In genomic region chr2:196718394-196718793, GRCh38 we compare ENCODE assay signal across 23 cellular contexts.
DNase-seq lines count a peak whose midpoint lies in the region; ATAC-seq and TF ChIP-seq lines count a peak whose summit lies in the region.
"Had no signal": no experiment of that assay in that cellular context is flagged by ENCODE, and none has a peak within 500 bp of the region (broad histone marks: within the 10 kb centered on the region; RNA-seq: fewer than 3 reads in every experiment).

No MANE protein-coding gene starts in this region.

- H3K4me3 ChIP-seq in ACC112 (ENCODE audit: low read depth, low read length) = no peak overlapping the region
- H3K4me3 ChIP-seq in SJCRH30 = no peak overlapping the region
- H3K4me3 ChIP-seq in osteoblast (ENCODE audit: insufficient read depth, low read length) = no peak overlapping the region
- no peak overlapping the region for H3K4me3 ChIP-seq in mucosa of descending colon
- H3K4me3 ChIP-seq: colonic mucosa, MG63, upper lobe of right lung had no signal

- no peaks in the 10 kb centered on the region for H3K4me1 ChIP-seq in ACC112 (ENCODE audit: control insufficient read depth, insufficient read depth, low read length, unreplicated experiment)
- 0 out of 2 replicates have a peak, but pooled peaks cover 3% of the 10 kb centered on the region for H3K4me1 ChIP-seq in SJCRH30
- H3K4me1 ChIP-seq in osteoblast (ENCODE audit: insufficient read depth, low read length) = peaks cover 2% of the 10 kb centered on the region
- no peaks in the 10 kb centered on the region for H3K4me1 ChIP-seq in mucosa of descending colon (ENCODE audit: low read depth)
- H3K4me1 ChIP-seq: colonic mucosa, upper lobe of right lung had no signal

- H3K9me3 ChIP-seq in SJCRH30 (replicated peaks) (no peaks in the 10 kb centered on the region), osteoblast (ENCODE audit: low read depth, low read length) (no peaks in the 10 kb centered on the region), mucosa of descending colon (no peaks in the 10 kb centered on the region)
- H3K9me3 ChIP-seq: colonic mucosa, MG63, upper lobe of right lung had no signal

- ATAC-seq in mucosa of descending colon (no peak), Right ventricle myocardium inferior (no peak)
- ATAC-seq: natural killer cell, T-helper 17 cell had no signal

- H4K20me1 ChIP-seq in osteoblast (ENCODE audit: insufficient read depth, low read length) = no peaks in the 10 kb centered on the region

- H3K4me3 Mint-ChIP-seq in glutamatergic neuron (ENCODE audit: unreplicated experiment) = no peak overlapping the region
- H3K4me3 Mint-ChIP-seq: memory B cell, natural killer cell, T-helper 17 cell had no signal

- TF ChIP-seq CTCF in glutamatergic neuron (IDR thresholded peaks at IDR 0.05; ENCODE audit: partially characterized antibody, unreplicated experiment) (no peak), osteoblast (IDR thresholded peaks at IDR 0.05; ENCODE audit: extremely low read depth, low read depth, low read length) (no peak), mucosa of descending colon (IDR thresholded peaks at IDR 0.05) (no peak)

- H3K36me3 Mint-ChIP-seq in glutamatergic neuron (ENCODE audit: unreplicated experiment) = no peaks in the 10 kb centered on the region
- H3K36me3 Mint-ChIP-seq: brain, memory B cell, natural killer cell had no signal

- H3K36me3 ChIP-seq in ACC112 (ENCODE audit: insufficient read depth, low read length) = no peaks in the 10 kb centered on the region
- peaks cover 14% of the 10 kb centered on the region for H3K36me3 ChIP-seq in SJCRH30
- no peaks in the 10 kb centered on the region for H3K36me3 ChIP-seq in osteoblast (ENCODE audit: insufficient read depth, low read length)
- no peaks in the 10 kb centered on the region for H3K36me3 ChIP-seq in mucosa of descending colon (ENCODE audit: low read depth)
- H3K36me3 ChIP-seq: colonic mucosa, upper lobe of right lung had no signal

- H2AFZ ChIP-seq in ACC112 (ENCODE audit: low read length, unreplicated experiment) (no peak overlapping the region), osteoblast (ENCODE audit: low read length) (peak overlapping the region; percentile 67)

- intact Hi-C loops in mucosa of descending colon (cut with DNase I, micrococcal nuclease) (no loop called here), Right ventricle myocardium inferior (cut with DNase I) (no loop called here), cardiac septum (cut with DNase I) (no loop called here)

- peak overlapping the region; percentile 68 for H3K27ac Mint-ChIP-seq in glutamatergic neuron (ENCODE audit: unreplicated experiment)
- H3K27ac Mint-ChIP-seq: memory B cell, natural killer cell, T-helper 17 cell had no signal

- peaks cover 2% of the 10 kb centered on the region for H3K27me3 Mint-ChIP-seq in glutamatergic neuron (ENCODE audit: unreplicated experiment)
- H3K27me3 Mint-ChIP-seq: brain, memory B cell, T-helper 17 cell had no signal

- H3K4me1 Mint-ChIP-seq in glutamatergic neuron (ENCODE audit: low read depth, unreplicated experiment) = peaks cover 11% of the 10 kb centered on the region
- H3K4me1 Mint-ChIP-seq: memory B cell, natural killer cell, T-helper 17 cell had no signal

- H3K27me3 ChIP-seq in ACC112 (ENCODE audit: insufficient read depth, low read length) (no peaks in the 10 kb centered on the region), SJCRH30 (no peaks in the 10 kb centered on the region), osteoblast (ENCODE audit: insufficient read depth, low read length) (no peaks in the 10 kb centered on the region)
- H3K27me3 ChIP-seq: colonic mucosa, MG63, upper lobe of right lung had no signal

- no peak overlapping the region for H3K4me2 ChIP-seq in osteoblast (ENCODE audit: insufficient read depth, low read length)

- H3K79me2 ChIP-seq in ACC112 (ENCODE audit: control insufficient read depth, insufficient read depth, low read length, unreplicated experiment) = no peaks in the 10 kb centered on the region
- H3K79me2 ChIP-seq in osteoblast (ENCODE audit: insufficient read depth, low read length) = no peaks in the 10 kb centered on the region

- DNase-seq in SJCRH30 = peak in 1 of 2 experiments; percentile 5
- no peak for DNase-seq in glutamatergic neuron
- DNase-seq in osteoblast (ENCODE audit: insufficient read length, low spot score, missing footprints) = no peak
- no peak for DNase-seq in mucosa of descending colon
- DNase-seq in HK-2 (ENCODE audit: unreplicated experiment) = no peak
- no peak for DNase-seq in Right ventricle myocardium inferior (ENCODE audit: missing footprints)
- no peak for DNase-seq in cardiac septum (ENCODE audit: low spot score)
- DNase-seq: activated CD8-positive, alpha-beta memory T cell treated with anti-CD3 and anti-CD28 coated beads, Interleukin-2, amount 50 U/mL, for 4 hours; activated effector memory CD4-positive, alpha-beta T cell treated with Interleukin-2 at 50 U/mL for 16 hours; colonic mucosa; hypothalamus; natural killer cell; NCI-H1436 treated with DMSO at 0.1 percent for 48 hours; NCI-H2171 treated with DMSO at 0.1 percent for 48 hours; NCI-H774; stimulated activated CD4-positive, alpha-beta T cell treated with anti-CD3 and anti-CD28 coated beads, Interleukin-4, amount 100 ng/mL, for 24 hours; T-helper 17 cell; upper lobe of right lung had no signal

- H3K27ac ChIP-seq in ACC112 (ENCODE audit: low read depth, low read length) (peak overlapping the region; percentile 42), SJCRH30 (peak overlapping the region; percentile 60), osteoblast (ENCODE audit: low read depth, low read length) (peak overlapping the region; percentile 38)
- H3K27ac ChIP-seq: colonic mucosa, upper lobe of right lung, VCaP had no signal

- H3K9me3 Mint-ChIP-seq in glutamatergic neuron (ENCODE audit: unreplicated experiment) = peaks cover 3% of the 10 kb centered on the region
- H3K9me3 Mint-ChIP-seq: brain, memory B cell, natural killer cell had no signal
